1 cellular context compared by ENCODE assay signal in genomic region chr17:28508325-28508724, GRCh38.
A peak's percentile ranks its signal among the peaks of the same experiment; 100 is the strongest.
TF ChIP-seq lines count a peak whose summit lies in the region.

No MANE protein-coding gene starts in this region.

TF ChIP-seq in GM12878, 131 proteins besides CTCF, POLR2A, EP300 and RAD21:
- TF ChIP-seq BHLHE40 (IDR thresholded peaks at IDR 0.05; ENCODE audit: borderline replicate concordance in 1 of 2, low read depth in 2 of 2, low read length in 1 of 2) (peak; percentile 13 to 28; a peak in 1 of 4 replicates), BRCA1 (IDR thresholded peaks at IDR 0.05; ENCODE audit: low read depth, low read length) (no peak)
